ENCODE assay signal across 21 cellular contexts in the genomic region with DNA sequence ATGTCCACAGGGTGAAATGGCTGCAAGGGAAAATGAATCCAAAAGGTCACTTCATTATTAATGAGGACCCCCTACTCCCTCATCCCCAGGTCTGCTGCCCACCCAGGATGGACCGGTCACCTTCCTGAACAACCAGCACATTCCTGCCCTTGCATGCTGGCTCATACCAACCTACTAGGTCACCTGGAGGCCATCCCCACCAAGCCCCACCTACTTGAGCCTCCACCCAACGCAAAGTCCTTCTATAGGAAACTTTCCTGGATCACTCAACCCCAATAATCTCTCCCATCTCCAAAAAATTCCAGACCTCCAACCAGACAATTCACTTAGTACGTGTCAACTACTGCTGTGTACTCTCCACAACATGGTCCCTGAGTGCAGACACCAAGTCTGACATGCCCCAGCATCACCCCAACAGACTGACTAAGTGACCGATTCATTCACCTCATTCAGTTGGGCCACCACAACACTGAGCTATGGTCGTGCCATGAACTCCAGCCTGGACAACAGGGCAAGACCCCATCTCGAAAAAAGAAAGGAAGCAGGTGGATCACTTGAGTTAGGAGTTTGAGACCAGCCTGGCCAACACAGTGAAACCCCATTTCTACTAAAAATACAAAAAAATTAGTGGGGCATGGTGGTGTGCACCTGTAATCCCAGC. TPM values are rescaled to one million over a fixed set of nuclear protein-coding genes. Genes with fewer than 3 reads are reported as not detected.
A peak's percentile ranks its signal among the peaks of the same experiment; 100 is the strongest.
DNase-seq lines count a peak whose midpoint lies in the region; ATAC-seq and TF ChIP-seq lines count a peak whose summit lies in the region.
"Had no signal": no experiment of that assay in that cellular context is flagged by ENCODE, and none has a peak within 500 bp of the region (broad histone marks: within the 10 kb centered on the region; RNA-seq: fewer than 3 reads in every experiment).

No MANE protein-coding gene starts in this region.

- TF ChIP-seq POLR2A in gastroesophageal sphincter (IDR thresholded peaks at IDR 0.05) (no peak), tibial nerve (IDR thresholded peaks at IDR 0.05) (no peak), stomach (IDR thresholded peaks at IDR 0.05) (no peak)

- H3K27ac ChIP-seq in left ventricle myocardium inferior (replicated peaks) (peak overlapping the region; percentile 44), gastroesophageal sphincter (peak overlapping the region in 3 of 4 donors; percentile 14 to 39 (median 17)), tibial nerve (peak overlapping the region in 3 of 4 donors; percentile 27 to 79 (median 58)), stomach (no peak overlapping the region)
- H3K27ac ChIP-seq: 22Rv1, RWPE1, SJCRH30 had no signal

- TF ChIP-seq CTCF in left ventricle myocardium inferior (IDR thresholded peaks at IDR 0.05; ENCODE audit: borderline replicate concordance) (no peak), gastroesophageal sphincter (IDR thresholded peaks at IDR 0.05) (no peak), mucosa of descending colon (IDR thresholded peaks at IDR 0.05) (no peak), tibial nerve (IDR thresholded peaks at IDR 0.05) (no peak), stomach (IDR thresholded peaks at IDR 0.05) (no peak)

- H3K27me3 ChIP-seq in left ventricle myocardium inferior (ENCODE audit: low read depth) (no peaks in the 10 kb centered on the region), gastroesophageal sphincter (peaks cover 8% of the 10 kb centered on the region), tibial nerve (no peaks in the 10 kb centered on the region), stomach (no peaks in the 10 kb centered on the region)
- H3K27me3 ChIP-seq: BE2C, SJCRH30 had no signal

- no peaks in the 10 kb centered on the region for H3K9me3 ChIP-seq in left ventricle myocardium inferior (replicated peaks)
- no peaks in the 10 kb centered on the region for H3K9me3 ChIP-seq in gastroesophageal sphincter
- H3K9me3 ChIP-seq in mucosa of descending colon, result no peaks in the 10 kb centered on the region
- peaks cover 0 to under 1% (median 0%) of the 10 kb centered on the region in 4 donors for H3K9me3 ChIP-seq in tibial nerve
- H3K9me3 ChIP-seq in stomach, result no peaks in the 10 kb centered on the region
- H3K9me3 ChIP-seq: BE2C, SJCRH30 had no signal

- no peak for DNase-seq in left ventricle myocardium inferior
- DNase-seq in Right ventricle myocardium superior, result no peak
- no peak for DNase-seq in mucosa of descending colon
- DNase-seq in tibial nerve (ENCODE audit: low spot score in 2 of 2), result no peak
- DNase-seq in NCI-H2171 treated with DMSO at 0.1 percent for 48 hours (lab: John Stamatoyannopoulos, UW), result no peak
- DNase-seq in stomach, result no peak
- no peak for DNase-seq in NCI-H524 (lab: John Stamatoyannopoulos, UW)
- DNase-seq: BE2C; CD8-positive, alpha-beta memory T cell; GDM1; MV-4-11; NCI-H1417; NCI-H1930; NCI-H82; PC-3; SJCRH30 had no signal

- ATAC-seq in Right ventricle myocardium superior (ENCODE audit: poor library complexity) (no peak), gastroesophageal sphincter (no peak), mucosa of descending colon (peak; percentile 44)
- ATAC-seq: GM12878, K562, PC-3 had no signal

- intact Hi-C loops in left ventricle myocardium inferior (cut with micrococcal nuclease) (no loop called here), Right ventricle myocardium superior (cut with DNase I) (no loop called here), mucosa of descending colon (cut with DNase I, micrococcal nuclease) (no loop called here), stomach (cut with DNase I; ENCODE audit: low total_unique reads) (no loop called here)

- TF ChIP-seq EP300 in gastroesophageal sphincter (IDR thresholded peaks at IDR 0.05) (no peak), tibial nerve (IDR thresholded peaks at IDR 0.05) (no peak), stomach (IDR thresholded peaks at IDR 0.05) (no peak)

- WGBS in gastroesophageal sphincter (ENCODE audit: low coverage in 1 of 2), 2 donors, result 82 to 92% methylated on average over 2 to 4 of the region's 6 CpGs
- WGBS in tibial nerve, 2 donors, result 96% methylated on average over 6 of the region's 6 CpGs
- WGBS in stomach, 5 donors, result 89 to 96% (median 91%) methylated on average over 6 of the region's 6 CpGs

- H3K36me3 ChIP-seq in left ventricle myocardium inferior (no peaks in the 10 kb centered on the region), gastroesophageal sphincter (no peaks in the 10 kb centered on the region), mucosa of descending colon (ENCODE audit: low read depth) (no peaks in the 10 kb centered on the region), tibial nerve (peaks cover 0 to 2% (median 0%) of the 10 kb centered on the region in 3 donors), stomach (no peaks in the 10 kb centered on the region)
- H3K36me3 ChIP-seq: BE2C had no signal

- no peak overlapping the region for H3K4me3 ChIP-seq in left ventricle myocardium inferior
- H3K4me3 ChIP-seq in gastroesophageal sphincter, result no peak overlapping the region
- no peak overlapping the region for H3K4me3 ChIP-seq in mucosa of descending colon
- no peak overlapping the region for H3K4me3 ChIP-seq in tibial nerve
- H3K4me3 ChIP-seq in stomach, result no peak overlapping the region
- H3K4me3 ChIP-seq: GM12878, K562, SJCRH30 had no signal

- peaks cover 35% of the 10 kb centered on the region for H3K4me1 ChIP-seq in left ventricle myocardium inferior
- H3K4me1 ChIP-seq in gastroesophageal sphincter, result peaks cover 0 to 23% (median 0%) of the 10 kb centered on the region in 3 donors
- H3K4me1 ChIP-seq in mucosa of descending colon (ENCODE audit: low read depth), result peaks cover 9% of the 10 kb centered on the region
- peaks cover 0 to 45% (median 41%) of the 10 kb centered on the region in 4 donors for H3K4me1 ChIP-seq in tibial nerve
- H3K4me1 ChIP-seq in stomach, result peaks cover 10 to 23% (median 16%) of the 10 kb centered on the region in 4 donors

RNA-seq across cellular contexts. Expression of a gene that starts 18.1 kb away (rescaled TPM):
- total RNA-seq in left ventricle myocardium inferior, result 3.7 TPM
- 9.0 TPM for total RNA-seq in Right ventricle myocardium superior
- 1 to 10 TPM; 3.8 to 10.0 (median 5.3) TPM for total RNA-seq in gastroesophageal sphincter
- total RNA-seq in mucosa of descending colon, result 100 to 1,000 TPM in 2 of 3 donors, 10 to 100 TPM in 1; 73.7 to 200 (median 132) TPM
- total RNA-seq in tibial nerve, result 10 to 100 TPM; 31.2 to 49.8 (median 40.9) TPM
- 10 to 100 TPM; 12.8 to 42.9 (median 30.1) TPM for total RNA-seq in stomach
- 1 to 10 TPM; 5.3 to 8.7 (median 6.2) TPM for polyA plus RNA-seq in stomach

Comparison
In these comparisons a context has a peak if more than half of its experiments do, and no peak if none do; other contexts are left out.
1. H3K27ac ChIP-seq: peak in left ventricle myocardium inferior (single experiment), gastroesophageal sphincter (3 of 4) and tibial nerve (3 of 4); none in stomach (0 of 5).